17 cellular contexts compared by ENCODE assay signal in genomic region chr2:134081238-134081637, GRCh38.
"Had no signal": no experiment of that assay in that cellular context is flagged by ENCODE, and none has a peak within 500 bp of the region (broad histone marks: within the 10 kb centered on the region; RNA-seq: fewer than 3 reads in every experiment).

No MANE protein-coding gene starts in this region.

- H2AFZ ChIP-seq: hepatocyte had no signal

- H3K27me3 ChIP-seq: gastrocnemius medialis, hepatocyte, ovary, suprapubic skin, thyroid gland, uterus had no signal

- H3K9me3 ChIP-seq: gastrocnemius medialis, ovary, suprapubic skin, thyroid gland, uterus had no signal

- H3K27ac ChIP-seq: gastrocnemius medialis, hepatocyte, ovary, suprapubic skin, thyroid gland, uterus had no signal

- DNase-seq: effector memory CD4-positive, alpha-beta T cell; gastrocnemius medialis; kidney; left cardiac atrium; naive thymus-derived CD8-positive, alpha-beta T cell; nucleus accumbens; ovary; right cardiac atrium; stimulated activated CD4-positive, alpha-beta T cell treated with anti-CD3 and anti-CD28 coated beads, Interleukin-2, amount 100 ng/mL, for 48 hours; stimulated activated naive CD8-positive, alpha-beta T cell treated with anti-CD3 and anti-CD28 coated beads, Interleukin-15, Interleukin-2, amounts not matched to agents 100 U/mL and 50 U/mL, for 24 hours; thyroid gland; uterus had no signal

- H3K4me1 Mint-ChIP-seq: naive thymus-derived CD8-positive, alpha-beta T cell had no signal

- H3K27ac Mint-ChIP-seq: naive thymus-derived CD8-positive, alpha-beta T cell; type B pancreatic cell had no signal

- H3K9me3 Mint-ChIP-seq: type B pancreatic cell had no signal

- H3K36me3 ChIP-seq: gastrocnemius medialis, ovary, suprapubic skin, thyroid gland, uterus had no signal

- ATAC-seq: esophagus mucosa; naive thymus-derived CD8-positive, alpha-beta T cell; stimulated activated naive CD8-positive, alpha-beta T cell treated with anti-CD3 and anti-CD28 coated beads, Interleukin-15, Interleukin-2, amounts not matched to agents 100 U/mL and 50 U/mL, for 24 hours had no signal

- H3K4me1 ChIP-seq: gastrocnemius medialis, suprapubic skin, thyroid gland, uterus had no signal

- H3K79me2 ChIP-seq: hepatocyte had no signal

- H3K4me3 Mint-ChIP-seq: naive thymus-derived CD8-positive, alpha-beta T cell; type B pancreatic cell had no signal

- H3K36me3 Mint-ChIP-seq: naive thymus-derived CD8-positive, alpha-beta T cell; type B pancreatic cell had no signal

- H3K4me3 ChIP-seq: gastrocnemius medialis, hepatocyte, ovary, smooth muscle cell, suprapubic skin, thyroid gland, uterus had no signal

- H3K4me2 ChIP-seq: hepatocyte, smooth muscle cell had no signal
